Comparison of ENCODE assay signal across 19 cellular contexts in genomic region chr5:113000466-113000865, GRCh38. TPM values are rescaled to one million over a fixed set of nuclear protein-coding genes. Genes with fewer than 3 reads are reported as not detected.
DNase-seq lines count a peak whose midpoint lies in the region; ATAC-seq and TF ChIP-seq lines count a peak whose summit lies in the region.
"Had no signal": no experiment of that assay in that cellular context is flagged by ENCODE, and none has a peak within 500 bp of the region (broad histone marks: within the 10 kb centered on the region; RNA-seq: fewer than 3 reads in every experiment).

No MANE protein-coding gene starts in this region.

- H3K27me3 ChIP-seq in RWPE2 (ENCODE audit: insufficient read depth, poor library complexity, severe bottlenecking) (no peaks in the 10 kb centered on the region), esophagus muscularis mucosa (no peaks in the 10 kb centered on the region)

- H3K27me3 Mint-ChIP-seq in HFFc6 (ENCODE audit: insufficient read depth) = no peaks in the 10 kb centered on the region

- no peaks in the 10 kb centered on the region for H3K9me3 Mint-ChIP-seq in HFFc6
- H3K9me3 Mint-ChIP-seq: CD14-positive monocyte had no signal

- no peak for TF ChIP-seq EP300 in esophagus muscularis mucosa (IDR thresholded peaks at IDR 0.05)

- intact Hi-C loops in esophagus muscularis mucosa (cut with DNase I) = no loop called here

- peak overlapping the region; percentile 42; the same call in 1 of the 2 replicates for H3K27ac Mint-ChIP-seq in HFFc6
- H3K27ac Mint-ChIP-seq: CD14-positive monocyte had no signal

- peaks cover 48% of the 10 kb centered on the region for H3K4me1 Mint-ChIP-seq in HFFc6 (ENCODE audit: low read depth)

- DNase-seq in HFFc6 (no peak), RWPE2 (ENCODE audit: low spot score) (no peak), epithelial cell of esophagus (ENCODE audit: low read depth) (peak; percentile 40), kidney tubule cell (ENCODE audit: low spot score) (peak; percentile 40), esophagus muscularis mucosa (ENCODE audit: extremely low spot score) (no peak), UCSD-AML1 (lab: John Stamatoyannopoulos, UW; ENCODE audit: unreplicated experiment) (no peak)
- DNase-seq: ACHN, AML-193, COR-L47, KG1, NCI-H1436, NCI-H2081, NCI-H510A, NCI-H82, SHP77 had no signal

- TF ChIP-seq CTCF in HFFc6 (IDR thresholded peaks at IDR 0.05) (no peak), RWPE2 (IDR thresholded peaks at IDR 0.05; ENCODE audit: poor library complexity, severe bottlenecking) (no peak), epithelial cell of esophagus (IDR thresholded peaks at IDR 0.05; ENCODE audit: insufficient read depth, low read depth, low read length, missing control alignments) (no peak), esophagus muscularis mucosa (IDR thresholded peaks at IDR 0.05) (no peak)

- ATAC-seq in RWPE2 (ENCODE audit: low read depth) (peak; percentile 72), HG02763 (IDR thresholded peaks at IDR 0.05; ENCODE audit: unreplicated experiment) (no peak)
- ATAC-seq: Panc1 had no signal

- no peak overlapping the region for H3K4me3 ChIP-seq in RWPE2 (ENCODE audit: severe bottlenecking)
- H3K4me3 ChIP-seq in epithelial cell of esophagus (ENCODE audit: low read length) = no peak overlapping the region
- no peak overlapping the region for H3K4me3 ChIP-seq in esophagus muscularis mucosa
- H3K4me3 ChIP-seq: HAP-1 had no signal

- WGBS in esophagus muscularis mucosa = 94% methylated on average over 2 of the region's 2 CpGs

- H3K4me3 Mint-ChIP-seq in HFFc6 = no peak overlapping the region
- H3K4me3 Mint-ChIP-seq: CD14-positive monocyte had no signal

- H3K27ac ChIP-seq in RWPE2 (ENCODE audit: poor library complexity, severe bottlenecking) (peak overlapping the region; percentile 7), esophagus muscularis mucosa (replicated peaks in 1 of 4) (no peak overlapping the region)

- no peak for TF ChIP-seq POLR2A in esophagus muscularis mucosa (IDR thresholded peaks at IDR 0.05; ENCODE audit: low read depth)

- peaks cover 14% of the 10 kb centered on the region for H3K36me3 Mint-ChIP-seq in HFFc6 (ENCODE audit: low read depth)

- H3K36me3 ChIP-seq in RWPE2 (ENCODE audit: low read depth) = peaks cover 86% of the 10 kb centered on the region
- peaks cover 21 to 45% (median 33%) of the 10 kb centered on the region in 4 donors for H3K36me3 ChIP-seq in esophagus muscularis mucosa

- H3K9me3 ChIP-seq in RWPE2 (ENCODE audit: severe bottlenecking) (no peaks in the 10 kb centered on the region), esophagus muscularis mucosa (no peaks in the 10 kb centered on the region)
- H3K9me3 ChIP-seq: HAP-1 had no signal

- H3K4me1 ChIP-seq in RWPE2 (ENCODE audit: insufficient read depth, poor library complexity, severe bottlenecking) (peaks cover 31% of the 10 kb centered on the region), esophagus muscularis mucosa (peaks cover 4 to 10% (median 7%) of the 10 kb centered on the region in 4 donors)
- H3K4me1 ChIP-seq: HAP-1 had no signal

RNA-seq across cellular contexts. Expression of gene DCP2, which starts 23.9 kb away (rescaled TPM):
- total RNA-seq in HFFc6 (2021; fragmentation: NEBNext Ultra II Directional; extraction: Animal tissue kit (Norgen Biotek cat#: 25700)) = 10 to 100 TPM; 16.4 to 18.4 (median 18.0) TPM
- total RNA-seq in esophagus muscularis mucosa = 10 to 100 TPM; 15.7 to 26.7 (median 17.7) TPM

Comparison
In these comparisons a context has a peak if more than half of its experiments do, and no peak if none do; other contexts are left out.
1. DNase-seq: peak in epithelial cell of esophagus (single experiment) and kidney tubule cell (single experiment); none in HFFc6 (single experiment), RWPE2 (single experiment), esophagus muscularis mucosa (single experiment) and UCSD-AML1 (single experiment).